Comparison of ENCODE assay signal across 22 cellular contexts in the genomic region with DNA sequence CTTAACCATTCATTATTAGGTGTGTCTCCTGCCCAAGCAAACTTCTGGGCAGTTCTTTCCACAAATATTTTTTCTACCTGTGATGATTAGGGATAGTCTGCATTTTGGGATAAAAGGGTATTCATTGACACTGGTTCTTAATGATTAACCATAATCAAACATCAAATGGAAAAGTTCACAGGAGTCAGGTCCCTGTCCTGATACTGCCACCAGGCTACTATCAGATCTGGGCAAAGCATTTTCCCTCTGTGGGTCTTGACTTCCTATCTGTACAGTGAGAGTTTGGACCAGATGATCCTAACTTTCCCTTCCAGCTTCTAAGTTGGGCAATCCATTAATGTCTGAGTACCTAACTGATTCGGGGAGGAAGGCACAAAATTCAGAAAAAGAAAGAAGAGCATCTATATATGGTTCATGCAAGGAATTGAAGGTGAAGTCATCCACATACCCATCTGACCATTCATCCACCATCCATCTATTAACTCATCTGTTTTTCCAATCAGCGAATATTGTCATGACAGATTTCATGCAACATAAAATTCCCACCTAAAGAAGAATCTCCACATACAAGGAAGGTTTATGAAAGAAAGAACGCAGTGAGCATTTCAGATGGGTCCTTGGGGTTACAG.
"Had no signal": no experiment of that assay in that cellular context is flagged by ENCODE, and none has a peak within 500 bp of the region (broad histone marks: within the 10 kb centered on the region; RNA-seq: fewer than 3 reads in every experiment).

No MANE protein-coding gene starts in this region.

- H3K27me3 ChIP-seq: gastroesophageal sphincter, stomach, transverse colon had no signal

- H3K27ac Mint-ChIP-seq: naive thymus-derived CD4-positive, alpha-beta T cell; nephron progenitor cell had no signal

- H3K27ac ChIP-seq: dorsolateral prefrontal cortex, gastroesophageal sphincter, left ventricle myocardium inferior, psoas muscle, skin epidermis, stomach, thoracic aorta, transverse colon had no signal

- H3K9me3 Mint-ChIP-seq: nephron progenitor cell had no signal

- H3K36me3 ChIP-seq: gastroesophageal sphincter, left ventricle myocardium inferior, stomach, thoracic aorta, transverse colon had no signal

- H3K9me3 ChIP-seq: gastroesophageal sphincter, left ventricle myocardium inferior, psoas muscle, stomach, thoracic aorta, transverse colon had no signal

- H3K36me3 Mint-ChIP-seq: naive thymus-derived CD4-positive, alpha-beta T cell had no signal

- ATAC-seq: esophagus mucosa; gastroesophageal sphincter; naive thymus-derived CD4-positive, alpha-beta T cell; psoas muscle; sciatic nerve had no signal

- H3K4me3 ChIP-seq: dorsolateral prefrontal cortex, gastroesophageal sphincter, left ventricle myocardium inferior, lung, psoas muscle, skin epidermis, stomach, thoracic aorta, transverse colon had no signal

- H3K4me3 Mint-ChIP-seq: naive thymus-derived CD4-positive, alpha-beta T cell; nephron progenitor cell had no signal

- H3K4me1 Mint-ChIP-seq: naive thymus-derived CD4-positive, alpha-beta T cell had no signal

- H3K4me1 ChIP-seq: gastroesophageal sphincter, psoas muscle, stomach, transverse colon had no signal

- DNase-seq: cortex of kidney; dorsolateral prefrontal cortex; effector CD8-positive, alpha-beta T cell; glutamatergic neuron; islet precursor cell; left ventricle myocardium inferior; mesendoderm; naive thymus-derived CD4-positive, alpha-beta T cell; nephron progenitor cell; psoas muscle; retina; stimulated activated CD4-positive, alpha-beta T cell treated with anti-CD3 and anti-CD28 coated beads, Interleukin-2, amount 100 ng/mL, for 24 hours; stimulated activated naive CD4-positive, alpha-beta T cell; stomach; substantia nigra; transverse colon had no signal
